Comparison of ENCODE assay signal across 8 cellular contexts in genomic region chr1:61077676-61078521, GRCh38. TPM values are rescaled to one million over a fixed set of nuclear protein-coding genes. Genes with fewer than 3 reads are reported as not detected.
DNase-seq lines count a peak whose midpoint lies in the region; ATAC-seq and TF ChIP-seq lines count a peak whose summit lies in the region.

No MANE protein-coding gene starts in this region.

- H3K27ac Mint-ChIP-seq in activated CD4-positive, alpha-beta T cell treated with anti-CD3 and anti-CD28 coated beads, Interleukin-2, amount 10 ng/mL, durations not matched to agents 7 days and 5 days: peak overlapping the region; percentile 99

- H2AFZ ChIP-seq in ACC112 (ENCODE audit: low read length, unreplicated experiment): peak overlapping the region; percentile 90

- H3K4me1 Mint-ChIP-seq in activated CD4-positive, alpha-beta T cell treated with anti-CD3 and anti-CD28 coated beads, Interleukin-2, amount 10 ng/mL, durations not matched to agents 7 days and 5 days: peaks cover 51% of the 10 kb centered on the region

- peak; percentile 54 for ATAC-seq in GM19035 (IDR thresholded peaks at IDR 0.05; ENCODE audit: unreplicated experiment)
- ATAC-seq in HG03520 (IDR thresholded peaks at IDR 0.05; ENCODE audit: unreplicated experiment): peak; percentile 50
- ATAC-seq in left lung: peak; percentile 75

- peak overlapping the region; percentile 90 for H3K4me3 Mint-ChIP-seq in activated CD4-positive, alpha-beta T cell treated with anti-CD3 and anti-CD28 coated beads, Interleukin-2, amount 10 ng/mL, durations not matched to agents 7 days and 5 days

- H3K4me1 ChIP-seq in ACC112 (ENCODE audit: control insufficient read depth, insufficient read depth, low read length, unreplicated experiment) (peaks cover 30% of the 10 kb centered on the region), left lung (peaks cover 34 to 47% of the 10 kb centered on the region in 2 donors)

- H3K9me3 ChIP-seq in left lung: no peaks in the 10 kb centered on the region

- CTCF ChIA-PET in activated CD4-positive, alpha-beta T cell treated with anti-CD3 and anti-CD28 coated beads, Interleukin-2, amount 10 ng/mL, durations not matched to agents 7 days and 5 days (lab: Charles Lee): interaction anchor here (0.6 to 3.2 kb wide), 6 partner anchors 11 to 191 kb away, joined by 3 to 17 read pairs (median 4); no protein-coding TSS in a partner anchor

- H3K36me3 ChIP-seq in ACC112 (ENCODE audit: insufficient read depth, low read length): no peaks in the 10 kb centered on the region
- no peaks in the 10 kb centered on the region for H3K36me3 ChIP-seq in left lung

- H3K79me2 ChIP-seq in ACC112 (ENCODE audit: control insufficient read depth, insufficient read depth, low read length, unreplicated experiment): peaks cover 2% of the 10 kb centered on the region

- H3K27me3 Mint-ChIP-seq in activated CD4-positive, alpha-beta T cell treated with anti-CD3 and anti-CD28 coated beads, Interleukin-2, amount 10 ng/mL, durations not matched to agents 7 days and 5 days: peaks cover 44% of the 10 kb centered on the region

- POLR2A ChIA-PET in activated CD4-positive, alpha-beta T cell treated with anti-CD3 and anti-CD28 coated beads, Interleukin-2, amount 10 ng/mL, durations not matched to agents 7 days and 5 days (lab: Charles Lee): interaction anchor here (1.3 kb wide), 1 partner anchor 28 kb away, joined by 4 read pairs; no protein-coding TSS in a partner anchor

- no peak for TF ChIP-seq CTCF in left lung (IDR thresholded peaks at IDR 0.05)

- peak overlapping the region; percentile 90 for H3K4me3 ChIP-seq in ACC112 (ENCODE audit: low read depth, low read length)
- H3K4me3 ChIP-seq in left lung: peak overlapping the region; percentile 32 to 61

- H3K27me3 ChIP-seq in ACC112 (ENCODE audit: insufficient read depth, low read length) (no peaks in the 10 kb centered on the region), left lung (peaks cover 0 to 22% of the 10 kb centered on the region in 2 donors)

- no peaks in the 10 kb centered on the region for H3K9me3 Mint-ChIP-seq in activated CD4-positive, alpha-beta T cell treated with anti-CD3 and anti-CD28 coated beads, Interleukin-2, amount 10 ng/mL, durations not matched to agents 7 days and 5 days

- H3K27ac ChIP-seq in ACC112 (ENCODE audit: low read depth, low read length) (peak overlapping the region; percentile 82), left lung (peak overlapping the region; percentile 84 to 90)

- intact Hi-C loops in left lung (cut with DNase I): no loop called here

- peaks cover 3% of the 10 kb centered on the region for H3K36me3 Mint-ChIP-seq in activated CD4-positive, alpha-beta T cell treated with anti-CD3 and anti-CD28 coated beads, Interleukin-2, amount 10 ng/mL, durations not matched to agents 7 days and 5 days (ENCODE audit: low read depth)

- DNase-seq in NCI-H69 (lab: John Stamatoyannopoulos, UW) (peak; percentile 99), dermis microvascular lymphatic vessel endothelial cell (ENCODE audit: low read depth in 2 of 2) (peak; percentile 96 to 100), left lung (peak in 1 of 2 donors; percentile 95)
- peak; percentile 96 for DNase-seq in activated CD4-positive, alpha-beta T cell treated with anti-CD3 and anti-CD28 coated beads, Interleukin-2, amount 10 ng/mL, durations not matched to agents 7 days and 5 days
- DNase-seq in stimulated activated CD4-positive, alpha-beta T cell treated with anti-CD3 and anti-CD28 coated beads, Interleukin-2, amount 100 ng/mL, for 24 hours: peak; percentile 89 to 90

RNA-seq across cellular contexts. Expression of gene NFIA, which starts 4.5 kb away (rescaled TPM):
- total RNA-seq in activated CD4-positive, alpha-beta T cell treated with anti-CD3 and anti-CD28 coated beads, Interleukin-2, amount 10 ng/mL, durations not matched to agents 7 days and 5 days: 1 to 10 TPM in 1 of 2 experiments, under 1 TPM in 1; 0.97 to 1.6 TPM
- total RNA-seq in dermis microvascular lymphatic vessel endothelial cell (9.6 and 20.7 TPM in 2 replicates), left lung (10 to 100 TPM; 43.1 to 60.7 TPM)
